17 cellular contexts compared by ENCODE assay signal in genomic region chr2:176535480-176536113, GRCh38.
DNase-seq lines count a peak whose midpoint lies in the region; ATAC-seq and TF ChIP-seq lines count a peak whose summit lies in the region.
"Had no signal": no experiment of that assay in that cellular context is flagged by ENCODE, and none has a peak within 500 bp of the region (broad histone marks: within the 10 kb centered on the region; RNA-seq: fewer than 3 reads in every experiment).

No MANE protein-coding gene starts in this region.

- H3K36me3 ChIP-seq in tibial artery: no peaks in the 10 kb centered on the region
- H3K36me3 ChIP-seq: thyroid gland had no signal

- H3K27ac ChIP-seq in epithelial cell of prostate (peak overlapping the region; percentile 75), tibial artery (no peak overlapping the region)
- H3K27ac ChIP-seq: thyroid gland had no signal

- intact Hi-C loops in sciatic nerve (cut with DNase I) (no loop called here), lower leg skin (cut with DNase I; ENCODE audit: low total_unique reads) (no loop called here), tibial artery (cut with DNase I; ENCODE audit: low total_unique reads) (no loop called here)

- no peaks in the 10 kb centered on the region for H3K27me3 ChIP-seq in tibial artery
- H3K27me3 ChIP-seq: thyroid gland had no signal

- TF ChIP-seq CTCF in lower leg skin (IDR thresholded peaks at IDR 0.05) (no peak), tibial artery (IDR thresholded peaks at IDR 0.05) (no peak)

- no peaks in the 10 kb centered on the region for H3K9me3 ChIP-seq in tibial artery
- H3K9me3 ChIP-seq: thyroid gland had no signal

- TF ChIP-seq POLR2A in lower leg skin (IDR thresholded peaks at IDR 0.05): no peak

- peak; percentile 80 for ATAC-seq in sciatic nerve

- DNase-seq in NCI-H2107 treated with DMSO at 0.1 percent for 48 hours (lab: John Stamatoyannopoulos, UW; ENCODE audit: unreplicated experiment) (peak; percentile 30), NCI-H2107 (lab: John Stamatoyannopoulos, UW) (no peak), NCI-H2196 (lab: John Stamatoyannopoulos, UW; ENCODE audit: unreplicated experiment) (peak; percentile 63), epithelial cell of prostate (ENCODE audit: low read depth, low spot score) (peak; percentile 48), sciatic nerve (ENCODE audit: low spot score) (no peak), lower leg skin (ENCODE audit: low spot score in 2 of 2) (no peak), 8988T (no peak), tibial artery (no peak)
- DNase-seq: activated CD4-positive, alpha-beta T cell treated with anti-CD3 and anti-CD28 coated beads, Interleukin-2, amount 50 U/mL, for 4 hours; activated naive CD4-positive, alpha-beta T cell treated with anti-CD3 and anti-CD28 coated beads, Interleukin-2, amount 50 U/mL, for 16 hours; activated T-cell treated with anti-CD3 and anti-CD28 coated beads, Interleukin-2, amount 50 U/mL, for 1 hour; effector CD4-positive, alpha-beta T cell; GOT3; nephron progenitor cell; stimulated activated CD4-positive, alpha-beta T cell treated with anti-CD3 and anti-CD28 coated beads, Interleukin-2, amount 100 ng/mL, for 48 hours; stimulated activated CD8-positive, alpha-beta memory T cell treated with anti-CD3 and anti-CD28 coated beads, Interleukin-4, amount 100 ng/mL, for 48 hours; thyroid gland had no signal

- H3K4me1 ChIP-seq in tibial artery: peaks cover 0 to 12% (median 0%) of the 10 kb centered on the region in 4 donors
- H3K4me1 ChIP-seq: thyroid gland had no signal

- H3K4me3 ChIP-seq in lower leg skin (ENCODE audit: low read depth, poor library complexity, severe bottlenecking) (no peak overlapping the region), tibial artery (no peak overlapping the region)
- H3K4me3 ChIP-seq: thyroid gland had no signal

- 61 to 67% methylated on average over 5 of the region's 5 CpGs for WGBS in lower leg skin, 2 donors

Comparison
In these comparisons a context has a peak if more than half of its experiments do, and no peak if none do; other contexts are left out.
1. DNase-seq: peak in NCI-H2107 treated with DMSO at 0.1 percent for 48 hours (single experiment), NCI-H2196 (single experiment) and epithelial cell of prostate (single experiment); none in NCI-H2107 (single experiment), sciatic nerve (single experiment), lower leg skin (0 of 2), 8988T (single experiment) and tibial artery (0 of 2).